ENCODE assay signal across 16 cellular contexts in the genomic region with DNA sequence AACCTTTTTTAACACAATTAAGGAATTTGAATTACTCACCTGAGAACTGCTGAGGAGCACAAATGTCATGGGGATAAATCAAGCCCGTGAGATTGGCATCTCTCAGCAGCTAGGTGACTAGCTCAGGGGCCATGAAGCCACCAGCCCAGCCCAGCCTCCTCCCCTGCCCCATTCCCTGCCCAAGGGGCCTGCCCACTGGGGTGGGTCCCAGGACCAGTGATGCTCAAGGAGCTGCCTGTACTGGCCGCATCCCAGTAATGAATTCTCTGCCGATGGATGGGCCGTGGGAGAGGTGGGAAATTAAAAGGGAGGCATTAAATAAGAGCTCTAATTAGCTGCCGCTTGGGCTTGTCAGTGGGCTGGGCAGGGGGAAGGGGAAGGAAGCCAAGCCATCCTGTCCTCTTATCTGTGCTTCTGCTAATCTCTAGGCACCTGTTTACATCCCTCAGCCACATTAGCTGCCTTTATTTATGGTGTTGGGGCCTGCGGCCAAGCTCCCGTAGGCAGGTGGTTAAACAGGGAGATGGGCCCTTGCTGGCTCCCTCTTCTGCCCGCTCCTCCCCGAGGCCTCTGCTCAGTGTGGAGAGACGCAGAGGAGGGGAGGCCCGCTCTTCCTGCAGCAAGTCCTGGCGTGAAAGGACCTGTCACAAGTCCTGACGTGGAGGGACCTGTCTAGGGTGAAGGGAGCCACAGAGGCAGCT. TPM values are rescaled to one million over a fixed set of nuclear protein-coding genes. Genes with fewer than 3 reads are reported as not detected.
DNase-seq lines count a peak whose midpoint lies in the region; ATAC-seq and TF ChIP-seq lines count a peak whose summit lies in the region.
"Had no signal": no experiment of that assay in that cellular context is flagged by ENCODE, and none has a peak within 500 bp of the region (broad histone marks: within the 10 kb centered on the region; RNA-seq: fewer than 3 reads in every experiment).

No MANE protein-coding gene starts in this region.

- H3K9me3 ChIP-seq in right cardiac atrium (ENCODE audit: control insufficient read depth, low read length) (no peaks in the 10 kb centered on the region), left ventricle myocardium inferior (replicated peaks) (no peaks in the 10 kb centered on the region)
- H3K9me3 ChIP-seq: ovary had no signal

- WGBS in right cardiac atrium: 67% methylated on average over 13 of the region's 13 CpGs

- intact Hi-C loops in right cardiac atrium (cut with DNase I): no loop called here
- intact Hi-C loops in left ventricle myocardium inferior (cut with micrococcal nuclease): no loop called here

- ATAC-seq in right cardiac atrium: no peak

- H3K36me3 ChIP-seq in left ventricle myocardium inferior: peaks cover 99% of the 10 kb centered on the region
- H3K36me3 ChIP-seq: ovary had no signal

- no peak for TF ChIP-seq CTCF in left ventricle myocardium inferior (IDR thresholded peaks at IDR 0.05; ENCODE audit: borderline replicate concordance)

- H3K4me1 ChIP-seq in right cardiac atrium (ENCODE audit: control insufficient read depth, insufficient read depth, low read length) (no peaks in the 10 kb centered on the region), left ventricle myocardium inferior (peaks cover 24% of the 10 kb centered on the region)

- H3K4me3 ChIP-seq in right cardiac atrium (ENCODE audit: low read length): no peak overlapping the region
- no peak overlapping the region for H3K4me3 ChIP-seq in left ventricle myocardium inferior
- H3K4me3 ChIP-seq: hepatocyte, ovary had no signal

- no peaks in the 10 kb centered on the region for H3K27me3 ChIP-seq in right cardiac atrium (ENCODE audit: control insufficient read depth, insufficient read depth)
- no peaks in the 10 kb centered on the region for H3K27me3 ChIP-seq in left ventricle myocardium inferior (ENCODE audit: low read depth)
- H3K27me3 ChIP-seq: hepatocyte, ovary had no signal

- H3K27ac ChIP-seq in right cardiac atrium (ENCODE audit: low read length): no peak overlapping the region
- no peak overlapping the region for H3K27ac ChIP-seq in left ventricle myocardium inferior (replicated peaks)
- H3K27ac ChIP-seq in cingulate gyrus (ENCODE audit: low read depth, low read length): peak overlapping the region; percentile 65
- H3K27ac ChIP-seq: epithelial cell of prostate, hepatocyte, ovary had no signal

- peak in 2 of 3 donors; percentile 33 to 41 for DNase-seq in right cardiac atrium
- no peak for DNase-seq in left ventricle myocardium inferior
- DNase-seq in NCI-H69 (lab: John Stamatoyannopoulos, UW): peak; percentile 88
- peak; percentile 65 for DNase-seq in ureter (ENCODE audit: low spot score)
- DNase-seq in activated T-cell treated with anti-CD3 and anti-CD28 coated beads, Interleukin-2, amount 50 U/mL, for 48 hours: no peak
- no peak for DNase-seq in central memory CD4-positive, alpha-beta T cell
- DNase-seq in activated T-cell treated with anti-CD3 and anti-CD28 coated beads, Interleukin-2, amount 50 U/mL, for 1 hour: no peak
- DNase-seq: ACHN; activated CD4-positive, alpha-beta T cell treated with anti-CD3 and anti-CD28 coated beads, Interleukin-2, amount 10 ng/mL, durations not matched to agents 24 days and 14 days; DMS79 treated with DMSO at 0.1 percent for 48 hours; Kasumi-1; ovary; SW 1271 had no signal

RNA-seq across cellular contexts. Expression of a gene that starts 48.8 kb away (rescaled TPM):
- total RNA-seq in right cardiac atrium: 1 to 10 TPM in 2 of 4 donors, under 1 TPM in 2; 0.45 to 1.4 (median 0.91) TPM
- polyA plus RNA-seq in right cardiac atrium: 0.48 TPM
- total RNA-seq in left ventricle myocardium inferior: 0.60 TPM
- total RNA-seq in ureter: 2.8 TPM

Comparison
In these comparisons a context has a peak if more than half of its experiments do, and no peak if none do; other contexts are left out.
1. DNase-seq: peak in right cardiac atrium (2 of 3), NCI-H69 (single experiment) and ureter (single experiment); none in left ventricle myocardium inferior (single experiment), activated T-cell treated with anti-CD3 and anti-CD28 coated beads, Interleukin-2, amount 50 U/mL, for 48 hours (0 of 2), central memory CD4-positive, alpha-beta T cell (single experiment) and activated T-cell treated with anti-CD3 and anti-CD28 coated beads, Interleukin-2, amount 50 U/mL, for 1 hour (single experiment).